Comparison of ENCODE assay signal across 3 cellular contexts in genomic region chr3:65607965-65608460, GRCh38.
TF ChIP-seq lines count a peak whose summit lies in the region.

No MANE protein-coding gene starts in this region.

TF ChIP-seq in K562, 482 proteins besides CTCF, POLR2A, EP300 and RAD21:
- TF ChIP-seq PML (IDR thresholded peaks at IDR 0.05; ENCODE audit: low read length) (peak; percentile 70), POLR2AphosphoS5 (IDR thresholded peaks at IDR 0.05; ENCODE audit: control insufficient read depth, insufficient read depth, low read depth, low read length) (peak; percentile 78), CEBPB (tag; IDR thresholded peaks at IDR 0.05) (peak; percentile 52; the same call in 1 of the 2 replicates), GTF2F1 (IDR thresholded peaks at IDR 0.05; ENCODE audit: low read depth, low read length) (0 out of 2 replicates have a peak, but pooled peaks have one; percentile 54), RBFOX2 (IDR thresholded peaks at IDR 0.05; ENCODE audit: low read depth, low read length) (0 out of 2 replicates have a peak, but pooled peaks have one; percentile 20), BCLAF1 (IDR thresholded peaks at IDR 0.05; ENCODE audit: borderline replicate concordance in 1 of 2, control insufficient read depth in 1 of 2, low read depth in 2 of 2, low read length in 1 of 2) (peak in 1 of 2 experiments; percentile 82; a peak in 1 of 4 replicates), TBP (optimal IDR thresholded peaks at IDR 0.05; ENCODE audit: low read depth, low read length) (peak; percentile 91), SUPT5H (IDR thresholded peaks at IDR 0.05) (peak; percentile 70), ZNF316 (IDR thresholded peaks at IDR 0.05) (0 out of 2 replicates have a peak, but pooled peaks have one; percentile 9)
TF ChIP-seq in K562: peak in this region for 9; not testable (repeated sequence) for 473.

TF ChIP-seq in H1, 55 proteins besides CTCF, POLR2A, EP300 and RAD21:
- TF ChIP-seq POLR2AphosphoS5 (IDR thresholded peaks at IDR 0.05; ENCODE audit: low read depth, low read length): peak; percentile 58; the same call in 1 of the 2 replicates
- TF ChIP-seq TAF7 (optimal IDR thresholded peaks at IDR 0.05; ENCODE audit: borderline replicate concordance, low read depth, low read length): peak; percentile 94
- peak; percentile 58; the same call in 1 of the 2 replicates for TF ChIP-seq TBP (IDR thresholded peaks at IDR 0.05; ENCODE audit: low read depth, low read length)

TF ChIP-seq in HepG2, 621 proteins besides CTCF, POLR2A, EP300 and RAD21:
- TF ChIP-seq CEBPG (CRISPR knock-in tag; IDR thresholded peaks at IDR 0.05): 0 out of 2 replicates have a peak, but pooled peaks have one; percentile 12
